Comparison of ENCODE assay signal across 10 cellular contexts in genomic region chr13:50810998-50811397, GRCh38. TPM values are rescaled to one million over a fixed set of nuclear protein-coding genes. Genes with fewer than 3 reads are reported as not detected.
DNase-seq lines count a peak whose midpoint lies in the region; ATAC-seq, FAIRE-seq and TF ChIP-seq lines count a peak whose summit lies in the region.
"Had no signal": no experiment of that assay in that cellular context is flagged by ENCODE, and none has a peak within 500 bp of the region (broad histone marks: within the 10 kb centered on the region; RNA-seq: fewer than 3 reads in every experiment).

No MANE protein-coding gene starts in this region.

- H3K9me2 ChIP-seq in Karpas-422 (replicated peaks; ENCODE audit: insufficient read depth, low read length) = no peaks in the 10 kb centered on the region

- peak overlapping the region; percentile 25 for H3K9ac ChIP-seq in Karpas-422 (ENCODE audit: low read length)

- no peaks in the 10 kb centered on the region for H4K20me1 ChIP-seq in Karpas-422 (ENCODE audit: insufficient read depth, low read depth, low read length)

- intact Hi-C loops in spleen (cut with DNase I; ENCODE audit: low total_unique reads) = no loop called here

- no peaks in the 10 kb centered on the region for H3K36me3 Mint-ChIP-seq in WTC11

- H3K27ac ChIP-seq in Karpas-422 (ENCODE audit: low read length) (peak overlapping the region; percentile 7; the same call in 1 of the 2 replicates), spleen (peak overlapping the region in 7 of 8 donors; percentile 1 to 85 (median 70))

- CTCF ChIA-PET in WTC11 (lab: Charles Lee) = interaction anchor here (1.0 to 1.6 kb wide), 2 partner anchors 101 to 834 kb away, joined by 3 to 4 read pairs; no protein-coding TSS in a partner anchor

- no peak overlapping the region for H3K4me3 Mint-ChIP-seq in WTC11

- H3K4me1 Mint-ChIP-seq in WTC11 = no peaks in the 10 kb centered on the region

- peak overlapping the region; percentile 30 for H3K4me2 ChIP-seq in Karpas-422 (ENCODE audit: low read depth, low read length, poor library complexity, severe bottlenecking)

- no peak overlapping the region for H3K27ac Mint-ChIP-seq in WTC11

- H3K36me3 ChIP-seq in Karpas-422 (ENCODE audit: insufficient read depth, low read length) (no peaks in the 10 kb centered on the region), spleen (no peaks in the 10 kb centered on the region)

- TF ChIP-seq CTCF in spleen (IDR thresholded peaks at IDR 0.05 in 8 of 11, conservative IDR thresholded peaks at IDR 0.05 in 3 of 11) = no peak
- TF ChIP-seq CTCF in WTC11 (IDR thresholded peaks at IDR 0.05) = no peak
- no peak for TF ChIP-seq CTCF in D721Med (IDR thresholded peaks at IDR 0.05; ENCODE audit: insufficient read depth, missing control alignments)
- TF ChIP-seq CTCF in omental fat pad (IDR thresholded peaks at IDR 0.05) = no peak

- H3K79me2 ChIP-seq in Karpas-422 (ENCODE audit: low read length) = no peaks in the 10 kb centered on the region

- ATAC-seq in GM19043 (IDR thresholded peaks at IDR 0.05; ENCODE audit: low read depth, unreplicated experiment) = peak; percentile 88
- ATAC-seq in HG02763 (IDR thresholded peaks at IDR 0.05; ENCODE audit: unreplicated experiment) = peak; percentile 87
- ATAC-seq in WTC11 = no peak
- no peak for ATAC-seq in omental fat pad (ENCODE audit: low FRiP score)

- no peaks in the 10 kb centered on the region for H3K9me3 Mint-ChIP-seq in WTC11

- DNase-seq in Karpas-422 (peak; percentile 79), spleen (no peak), WTC11 (ENCODE audit: low spot score) (no peak), D721Med (ENCODE audit: insufficient read length, low spot score) (no peak), omental fat pad (ENCODE audit: low spot score) (no peak)
- DNase-seq: dorsolateral prefrontal cortex, kidney glomerular epithelial cell, NCI-H446 had no signal

- H3K4me3 ChIP-seq in Karpas-422 (ENCODE audit: low read length) (peak overlapping the region; percentile 24; the same call in 1 of the 2 replicates), spleen (no peak overlapping the region)
- H3K4me3 ChIP-seq: dorsolateral prefrontal cortex had no signal

- H3K27me3 ChIP-seq in Karpas-422 (ENCODE audit: low read length) = no peaks in the 10 kb centered on the region
- H3K27me3 ChIP-seq in spleen (replicated peaks in 1 of 7) = no peaks in the 10 kb centered on the region
- H3K27me3 ChIP-seq: dorsolateral prefrontal cortex had no signal

- H3K9me3 ChIP-seq in Karpas-422 (ENCODE audit: low read length) (no peaks in the 10 kb centered on the region; the same call in 1 of the 2 replicates), spleen (peaks cover 0 to under 1% (median 0%) of the 10 kb centered on the region in 8 donors)

- FAIRE-seq in D721Med (lab: Jason Lieb, UNC) = no peak

- no peak for TF ChIP-seq POLR2A in spleen (IDR thresholded peaks at IDR 0.05)

- POLR2A ChIA-PET in WTC11 (lab: Charles Lee) = no interaction called here

- no peaks in the 10 kb centered on the region for H3K27me3 Mint-ChIP-seq in WTC11 (ENCODE audit: low read depth)

- H3K4me1 ChIP-seq in Karpas-422 (ENCODE audit: low read length) (peaks cover 14% of the 10 kb centered on the region), spleen (peaks cover 5 to 34% (median 16%) of the 10 kb centered on the region in 6 donors)

- H2AFZ ChIP-seq in Karpas-422 (ENCODE audit: low read length) = peak overlapping the region; percentile 70

- 26 to 35% (median 31%) methylated on average over 2 of the region's 2 CpGs for WGBS in spleen, 5 donors

TF ChIP-seq in WTC11, 78 proteins besides CTCF, POLR2A, EP300 and RAD21:
- TF ChIP-seq PRRX2 (CRISPR knock-in tag; IDR thresholded peaks at IDR 0.05) (no peak), NR3C1 (CRISPR knock-in tag; conservative IDR thresholded peaks at IDR 0.05; ENCODE audit: low read depth) (no peak), FOXP4 (CRISPR knock-in tag; IDR thresholded peaks at IDR 0.05) (no peak), TP53 (CRISPR knock-in tag; IDR thresholded peaks at IDR 0.05) (no peak), MXD4 (CRISPR knock-in tag; IDR thresholded peaks at IDR 0.05; ENCODE audit: borderline replicate concordance) (no peak), ZNF396 (CRISPR knock-in tag; IDR thresholded peaks at IDR 0.05; ENCODE audit: borderline replicate concordance) (no peak), ELF4 (CRISPR knock-in tag; IDR thresholded peaks at IDR 0.05; ENCODE audit: low read depth) (no peak), ZNF219 (CRISPR knock-in tag; IDR thresholded peaks at IDR 0.05; ENCODE audit: borderline replicate concordance) (no peak), NFYB (CRISPR knock-in tag; conservative IDR thresholded peaks at IDR 0.05; ENCODE audit: low read depth) (no peak), E2F1 (CRISPR knock-in tag; IDR thresholded peaks at IDR 0.05) (no peak), SMAD3 (CRISPR knock-in tag; IDR thresholded peaks at IDR 0.05; ENCODE audit: borderline replicate concordance) (no peak), ZMAT4 (CRISPR knock-in tag; IDR thresholded peaks at IDR 0.05) (no peak), IRF2 (CRISPR knock-in tag; IDR thresholded peaks at IDR 0.05; ENCODE audit: borderline replicate concordance, low read depth) (no peak), IRF1 (CRISPR knock-in tag; IDR thresholded peaks at IDR 0.05) (no peak), SP1 (CRISPR knock-in tag; conservative IDR thresholded peaks at IDR 0.05) (no peak), USF2 (CRISPR knock-in tag; IDR thresholded peaks at IDR 0.05) (no peak), GTF2I (CRISPR knock-in tag; conservative IDR thresholded peaks at IDR 0.05) (no peak)
TF ChIP-seq in WTC11: peak in this region for 0.

RNA-seq across cellular contexts. Expression of gene DLEU7, which starts 32.5 kb away (rescaled TPM):
- not detected in 2 replicates for total RNA-seq in Karpas-422 (2014; rRNA removed; shearing (Covaris generic); ENCODE audit: low replicate concordance)
- 1 to 10 TPM in 2 of 7 donors, under 1 TPM in 5; 0.40 to 2.0 (median 0.85) TPM for total RNA-seq in spleen
- under 1 TPM; 0.17 to 0.58 (median 0.29) TPM for polyA plus RNA-seq in spleen
- total RNA-seq in WTC11 (2021) = 3.0 to 3.6 TPM (median 3.1 TPM) in 3 replicates
- not detected for total RNA-seq in omental fat pad

Comparison
In these comparisons a context has a peak if more than half of its experiments do, and no peak if none do; other contexts are left out.
1. ATAC-seq: peak in GM19043 (single experiment) and HG02763 (single experiment); none in WTC11 (single experiment) and omental fat pad (single experiment).